28 cellular contexts compared by ENCODE assay signal in genomic region chr12:18148961-18149360, GRCh38. TPM values are rescaled to one million over a fixed set of nuclear protein-coding genes. Genes with fewer than 3 reads are reported as not detected.
DNase-seq lines count a peak whose midpoint lies in the region; ATAC-seq, FAIRE-seq and TF ChIP-seq lines count a peak whose summit lies in the region.
"Had no signal": no experiment of that assay in that cellular context is flagged by ENCODE, and none has a peak within 500 bp of the region (broad histone marks: within the 10 kb centered on the region; RNA-seq: fewer than 3 reads in every experiment).

No MANE protein-coding gene starts in this region.

- DNase-seq in HepG2 (ENCODE audit: low spot score) (no peak), astrocyte of the hippocampus (ENCODE audit: low read depth, low spot score) (peak; percentile 13), left lobe of liver (ENCODE audit: low spot score) (no peak), NCI-H1048 (lab: John Stamatoyannopoulos, UW) (no peak), HPDE6-E6E7 (ENCODE audit: extremely low spot score) (no peak)
- DNase-seq: AML-193; C1 segment of cervical spinal cord; CD8-positive, alpha-beta T cell; DMS153; GF-D8; H7; MM.1S; NCI-H1092 treated with DMSO at 0.1 percent for 48 hours; NCI-H146; NCI-H2029; NCI-H2171 treated with DMSO at 0.1 percent for 48 hours; NCI-H774; NK-92 treated with Interleukin-12 subunit alpha and Interleukin-12 subunit beta, amount 100 ng/mL, for 24 hours had no signal

- 52% methylated on average over 2 of the region's 2 CpGs for WGBS in liver
- 6% methylated on average over 2 of the region's 2 CpGs for WGBS in HepG2 (ENCODE audit: low lambda C conversion rate)

- H3K27me3 ChIP-seq in liver (ENCODE audit: control insufficient read depth in 4 of 4, insufficient read depth in 4 of 4, low read length in 3 of 4): no peaks in the 10 kb centered on the region
- no peaks in the 10 kb centered on the region for H3K27me3 ChIP-seq in HepG2 (ENCODE audit: control insufficient read depth in 1 of 2, insufficient read depth in 2 of 2, low read length in 2 of 2)
- H3K27me3 ChIP-seq: SJSA1 had no signal

- H3K4me1 ChIP-seq in liver (ENCODE audit: control insufficient read depth in 4 of 4, insufficient read depth in 4 of 4, low read length in 3 of 4) (peaks cover 0 to 11% (median 6%) of the 10 kb centered on the region in 4 donors), HepG2 (ENCODE audit: insufficient read depth, low read length) (no peaks in the 10 kb centered on the region)
- H3K4me1 ChIP-seq: SJSA1 had no signal

- in situ Hi-C loops in HepG2 (cut with HindIII; ENCODE audit: extremely low pct_ligation_motif_present, low pct_unique_long_range_greater_than_20kb): loop anchor here (10.0 kb wide), 1 partner anchor 176 kb away; no protein-coding TSS in a partner anchor

- no peaks in the 10 kb centered on the region for H4K20me1 ChIP-seq in HepG2 (ENCODE audit: insufficient read depth, low read length)

- FAIRE-seq in HepG2 (lab: Jason Lieb, UNC): no peak
- FAIRE-seq: K562 had no signal

- H3K4me3 ChIP-seq in liver (ENCODE audit: low read depth in 1 of 3, low read length in 3 of 3) (no peak overlapping the region), HepG2 (replicated peaks in 1 of 3; ENCODE audit: insufficient read depth in 1 of 3, low read depth in 2 of 3, low read length in 3 of 3) (no peak overlapping the region)
- H3K4me3 ChIP-seq: K562, SJSA1 had no signal

- no peak for TF ChIP-seq EP300 in HepG2 (IDR thresholded peaks at IDR 0.05; ENCODE audit: low read depth in 2 of 2, low read length in 2 of 2)
- no peak for TF ChIP-seq EP300 in HepG2 (CRISPR knock-in tag; IDR thresholded peaks at IDR 0.05; ENCODE audit: borderline replicate concordance)

- H3K9me3 ChIP-seq in liver (ENCODE audit: control insufficient read depth in 4 of 4, low read length in 3 of 4): no peaks in the 10 kb centered on the region
- no peaks in the 10 kb centered on the region for H3K9me3 ChIP-seq in HepG2 (ENCODE audit: low read length)
- H3K9me3 ChIP-seq: SJSA1 had no signal

- TF ChIP-seq CTCF in liver (IDR thresholded peaks at IDR 0.05; ENCODE audit: low read depth, low read length, missing input control) (no peak), HepG2 (CRISPR knock-in tag; IDR thresholded peaks at IDR 0.05) (no peak)

- no peak overlapping the region for H2AFZ ChIP-seq in HepG2 (ENCODE audit: low read length)

- H3K27ac ChIP-seq in liver (ENCODE audit: low read depth in 1 of 2, low read length in 2 of 2): peak overlapping the region; percentile 46 to 49
- no peak overlapping the region for H3K27ac ChIP-seq in HepG2 (ENCODE audit: extremely low read length, insufficient read depth, low read length)
- H3K27ac ChIP-seq: SJSA1 had no signal

- CTCF ChIA-PET in HepG2 (lab: Yijun Ruan, JAX; ENCODE audit: low intra/inter-chr PET ratio, low total read pairs): no interaction called here

- no peak for TF ChIP-seq RAD21 in liver (IDR thresholded peaks at IDR 0.05)
- no peak for TF ChIP-seq RAD21 in HepG2 (CRISPR knock-in tag; IDR thresholded peaks at IDR 0.05)

- intact Hi-C loops in HepG2 (cut with micrococcal nuclease; ENCODE audit: unreplicated experiment): no loop called here

- BruUV-seq in HepG2 (replicated peaks; lab: Mats Ljungman, UMichigan): no TSS peak

- no peaks in the 10 kb centered on the region for H3K79me2 ChIP-seq in HepG2 (ENCODE audit: insufficient read depth, low read length)

- H3K9ac ChIP-seq in liver (ENCODE audit: low read depth in 1 of 2, low read length in 2 of 2): peak overlapping the region in 1 of 2 donors; percentile 28
- no peak overlapping the region for H3K9ac ChIP-seq in HepG2 (ENCODE audit: insufficient read depth, low read depth, low read length)

- ATAC-seq in HepG2: no peak
- ATAC-seq in left lobe of liver: peak; percentile 92
- ATAC-seq in GM18909 (IDR thresholded peaks at IDR 0.05; ENCODE audit: poor library complexity, unreplicated experiment): no peak
- no peak for ATAC-seq in HG02763 (IDR thresholded peaks at IDR 0.05; ENCODE audit: unreplicated experiment)
- ATAC-seq: CD8-positive, alpha-beta T cell; K562; Panc1 had no signal

- H3K36me3 ChIP-seq in liver (ENCODE audit: control insufficient read depth in 4 of 4, insufficient read depth in 3 of 4, low read depth in 1 of 4, low read length in 3 of 4) (no peaks in the 10 kb centered on the region), HepG2 (replicated peaks in 1 of 2; ENCODE audit: control insufficient read depth in 1 of 2, insufficient read depth in 2 of 2, low read length in 2 of 2) (no peaks in the 10 kb centered on the region)
- H3K36me3 ChIP-seq: SJSA1 had no signal

- no peak overlapping the region for H3K4me2 ChIP-seq in HepG2 (ENCODE audit: low read depth, low read length)

- TF ChIP-seq POLR2A in HepG2 (IDR thresholded peaks at IDR 0.05; ENCODE audit: insufficient read depth in 1 of 2, low read depth in 2 of 2, low read length in 2 of 2): no peak

- POLR2A ChIA-PET in HepG2 (lab: Yijun Ruan, JAX): no interaction called here

TF ChIP-seq in liver, 16 proteins besides CTCF, POLR2A, EP300 and RAD21 (continues in another document):
- TF ChIP-seq SP1 (IDR thresholded peaks at IDR 0.05) (peak; percentile 64), GABPA (IDR thresholded peaks at IDR 0.05 in 1 of 2, conservative IDR thresholded peaks at IDR 0.05 in 1 of 2) (no peak)

TF ChIP-seq in HepG2, 621 proteins besides CTCF, POLR2A, EP300 and RAD21:
- TF ChIP-seq PHF5A (CRISPR knock-in tag; IDR thresholded peaks at IDR 0.05; ENCODE audit: low read depth, unreplicated experiment) (no peak), ZFP1 (CRISPR knock-in tag; IDR thresholded peaks at IDR 0.05) (no peak), CBFB (CRISPR knock-in tag; IDR thresholded peaks at IDR 0.05) (no peak)

RNA-seq across cellular contexts. Expression of gene RERGL, which starts 59.0 kb away (rescaled TPM):
- total RNA-seq in liver (under 1 TPM; 0.19 to 0.67 TPM), HepG2 (2016; rRNA removed; fragmentation: Illumina TruSeq; extraction: Trizol) (not detected in 2 replicates), left lobe of liver (0.25 TPM)
- polyA plus RNA-seq in liver (1 to 10 TPM in 1 of 2 donors, under 1 TPM in 1; 0.98 to 1.2 TPM), HepG2 (2011; rRNA removed) (not detected in 2 replicates)
- not detected in 2 replicates for total RNA-seq in HepG2 (2016; cell fraction: cytosol; rRNA removed; fragmentation: Illumina TruSeq; extraction: Trizol; ENCODE audit: low read depth)
- total RNA-seq in HepG2 (2016; cell fraction: insoluble cytoplasmic fraction; rRNA removed; fragmentation: Illumina TruSeq; extraction: Trizol): not detected in 2 replicates
- total RNA-seq in HepG2 (2016; cell fraction: membrane; rRNA removed; fragmentation: Illumina TruSeq; extraction: Trizol): not detected in 2 replicates
- not detected in 2 replicates for total RNA-seq in HepG2 (2016; cell fraction: nucleus; rRNA removed; fragmentation: Illumina TruSeq; extraction: Trizol)
- polyA plus RNA-seq in HepG2 (2011; cell fraction: cytosol; rRNA removed): not detected in 2 replicates
- polyA plus RNA-seq in HepG2 (2011; cell fraction: nucleus; rRNA removed): not detected in 2 replicates
- polyA plus RNA-seq in HepG2 (2012): not detected in 2 replicates
- not detected in 2 replicates for polyA plus RNA-seq in HepG2 (2016; cell fraction: cytosol; fragmentation: Illumina TruSeq; extraction: Trizol; ENCODE audit: low read depth)
- not detected in 2 replicates for polyA plus RNA-seq in HepG2 (2016; cell fraction: insoluble cytoplasmic fraction; fragmentation: Illumina TruSeq; extraction: Trizol; ENCODE audit: low read depth)
- not detected in 2 replicates for polyA plus RNA-seq in HepG2 (2016; cell fraction: membrane; fragmentation: Illumina TruSeq; extraction: Trizol; ENCODE audit: low read depth)
- polyA plus RNA-seq in HepG2 (2016; cell fraction: nucleus; fragmentation: Illumina TruSeq; extraction: Trizol; ENCODE audit: insufficient read depth, low read depth): not detected in 2 replicates
- polyA minus RNA-seq in HepG2 (2011; rRNA and poly(A)+ RNA removed; ENCODE audit: low replicate concordance): not detected in 2 replicates
- polyA minus RNA-seq in HepG2 (2011; cell fraction: cytosol; rRNA and poly(A)+ RNA removed): not detected in 2 replicates
- not detected in 2 replicates for polyA minus RNA-seq in HepG2 (2011; cell fraction: nucleus; rRNA and poly(A)+ RNA removed)
- total RNA-seq: A172; CD8-positive, alpha-beta T cell; K562; LHCN-M2; NCI-H460; SJSA1 had no signal
- polyA plus RNA-seq: AG04450 had no signal
